Comparison of ENCODE assay signal across 1 cellular context in the genomic region with DNA sequence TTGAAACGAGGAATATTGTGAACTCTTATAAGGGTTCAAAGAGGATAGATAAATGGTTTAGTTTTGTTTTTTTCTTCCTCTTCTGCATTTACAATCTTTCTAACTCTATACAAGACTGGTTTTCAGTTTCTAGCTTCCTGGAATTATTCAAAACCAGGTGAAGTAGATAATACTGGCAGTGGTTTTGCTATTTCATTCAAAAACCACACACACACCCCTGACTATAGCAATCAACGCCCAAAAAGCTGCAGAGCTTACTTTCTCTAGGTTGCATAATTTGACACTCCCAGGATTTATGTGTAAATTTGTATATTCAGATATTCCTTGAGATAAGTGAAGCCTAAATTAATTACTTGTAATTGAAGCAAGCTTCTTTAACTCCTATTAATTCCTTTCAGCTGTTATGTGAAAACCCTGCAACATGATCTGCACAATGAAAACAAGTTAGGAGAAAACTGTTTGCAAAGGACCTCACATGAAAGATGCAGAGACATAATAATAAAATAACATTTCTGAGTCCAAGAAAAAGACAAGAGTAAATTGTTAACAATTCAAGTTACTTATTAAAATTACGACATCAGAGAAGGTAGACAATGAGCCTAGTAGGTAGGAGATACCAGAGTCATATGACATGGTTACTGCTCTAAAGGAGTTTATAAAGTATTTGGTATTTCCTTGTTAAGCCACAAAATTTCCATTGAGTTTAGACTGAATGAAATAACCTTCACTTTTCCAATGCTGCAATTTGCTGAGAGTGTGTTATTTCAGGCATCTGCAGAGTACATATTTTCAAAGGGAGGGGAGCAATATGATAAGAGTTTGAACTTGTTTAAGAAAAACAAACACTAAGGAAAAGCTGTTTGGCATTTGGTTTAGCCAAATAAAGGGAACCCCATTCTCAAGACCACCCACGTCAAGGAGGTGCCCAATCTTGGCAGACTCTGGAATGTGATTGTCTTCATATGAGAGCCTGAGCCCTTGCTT.
TF ChIP-seq lines count a peak whose summit lies in the region.

No MANE protein-coding gene starts in this region.

TF ChIP-seq in IMR-90, 13 proteins besides CTCF, POLR2A, EP300 and RAD21:
- no peak for TF ChIP-seq RCOR1 (IDR thresholded peaks at IDR 0.05; ENCODE audit: insufficient replicate concordance, low read length)
- TF ChIP-seq, protein P1, sequence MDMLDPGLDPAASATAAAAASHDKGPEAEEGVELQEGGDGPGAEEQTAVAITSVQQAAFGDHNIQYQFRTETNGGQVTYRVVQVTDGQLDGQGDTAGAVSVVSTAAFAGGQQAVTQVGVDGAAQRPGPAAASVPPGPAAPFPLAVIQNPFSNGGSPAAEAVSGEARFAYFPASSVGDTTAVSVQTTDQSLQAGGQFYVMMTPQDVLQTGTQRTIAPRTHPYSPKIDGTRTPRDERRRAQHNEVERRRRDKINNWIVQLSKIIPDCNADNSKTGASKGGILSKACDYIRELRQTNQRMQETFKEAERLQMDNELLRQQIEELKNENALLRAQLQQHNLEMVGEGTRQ (IDR thresholded peaks at IDR 0.05; ENCODE audit: low read depth, low read length) = no peak
- TF ChIP-seq FOS (IDR thresholded peaks at IDR 0.05; ENCODE audit: low read depth, low read length) = no peak
- TF ChIP-seq MXI1 (IDR thresholded peaks at IDR 0.05; ENCODE audit: borderline replicate concordance, low read depth, low read length) = no peak
- TF ChIP-seq MAFK (IDR thresholded peaks at IDR 0.05; ENCODE audit: low read depth, low read length) = peak; percentile 46; the same call in 1 of the 2 replicates
